1 cellular context compared by ENCODE assay signal in the genomic region with DNA sequence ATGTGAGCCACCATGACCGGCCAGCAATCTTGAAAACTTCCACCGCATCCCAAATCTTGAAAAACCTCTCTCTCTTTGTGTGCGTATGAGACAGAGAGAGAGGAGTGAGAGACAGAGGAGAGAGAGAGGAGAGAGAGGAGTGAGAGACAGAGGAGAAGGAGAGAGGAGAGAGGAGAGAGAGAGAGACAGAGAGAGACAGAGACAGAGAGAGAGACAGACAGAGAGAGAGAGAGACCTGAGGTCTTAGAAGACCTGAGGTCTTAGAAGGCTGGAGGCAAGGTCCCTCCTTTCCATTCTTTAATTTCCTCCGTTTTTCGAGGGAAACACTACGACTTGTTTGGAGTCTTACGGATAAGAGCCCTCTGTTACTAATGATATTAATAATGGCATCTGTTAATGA.
TF ChIP-seq lines count a peak whose summit lies in the region.

No MANE protein-coding gene starts in this region.

TF ChIP-seq in GM23338, 12 proteins besides CTCF, POLR2A, EP300 and RAD21 (continued from another document):
- TF ChIP-seq ZNF462 (CRISPR knock-in tag; IDR thresholded peaks at IDR 0.05), result no peak
- TF ChIP-seq ZNF114 (CRISPR knock-in tag; IDR thresholded peaks at IDR 0.05), result no peak
- TF ChIP-seq CREB1 (CRISPR knock-in tag; IDR thresholded peaks at IDR 0.05; ENCODE audit: low read depth), result no peak
